ENCODE assay signal across 11 cellular contexts in the genomic region with DNA sequence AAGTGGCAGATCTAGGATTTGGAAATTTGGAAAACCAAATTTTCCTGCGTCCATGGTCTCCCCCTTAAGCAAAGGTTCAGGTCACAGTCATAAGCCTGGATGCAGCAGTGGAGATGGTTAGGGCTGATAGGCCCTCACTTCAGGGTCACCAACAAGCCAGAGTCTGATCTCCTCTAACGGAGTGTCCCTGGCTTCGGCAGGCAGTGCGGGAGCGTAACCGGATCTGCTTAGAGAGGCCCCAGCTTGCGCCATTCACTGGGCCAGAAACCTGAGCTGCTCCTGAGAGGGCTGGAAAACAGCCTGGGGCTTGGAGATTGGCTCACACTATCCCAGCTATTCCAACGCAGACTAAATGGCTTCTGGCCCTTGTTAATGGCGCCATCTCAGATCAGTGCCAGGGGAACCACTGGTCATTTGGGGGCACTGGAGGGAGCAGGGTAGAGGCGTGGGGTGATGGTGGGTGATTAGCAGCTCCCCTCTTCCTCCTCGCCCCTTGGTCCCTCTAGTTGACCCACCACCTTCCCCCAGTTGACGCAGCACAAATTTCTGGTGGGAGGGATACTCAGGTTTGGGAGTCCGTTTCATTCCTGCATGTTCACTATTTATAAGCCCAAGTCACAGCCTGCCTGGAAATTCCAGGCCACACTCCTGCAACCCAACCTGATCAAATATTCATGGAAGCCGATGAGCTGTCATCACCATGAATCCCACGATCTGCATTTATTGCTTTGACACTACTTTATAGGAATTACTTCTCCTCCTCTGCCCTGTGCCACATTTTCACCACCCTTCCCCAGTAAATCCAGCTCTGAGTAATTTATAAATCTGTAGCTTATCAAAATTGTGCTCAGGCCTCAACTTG.
DNase-seq lines count a peak whose midpoint lies in the region; ATAC-seq, FAIRE-seq and TF ChIP-seq lines count a peak whose summit lies in the region.
"Had no signal": no experiment of that assay in that cellular context is flagged by ENCODE, and none has a peak within 500 bp of the region (broad histone marks: within the 10 kb centered on the region; RNA-seq: fewer than 3 reads in every experiment).

No MANE protein-coding gene starts in this region.

- peaks cover 6% of the 10 kb centered on the region for H3K27me3 Mint-ChIP-seq in T-helper 2 cell treated with Interferon-gamma antibody and Interleukin-4, amounts not matched to agents 5 μg/mL and 100 μg/mL, for 36 hours (ENCODE audit: low read depth)
- H3K27me3 Mint-ChIP-seq: activated T-cell treated with anti-CD3 and anti-CD28 coated beads, Interleukin-2, amount 50 U/mL, for 24 hours had no signal

- TF ChIP-seq POLR2A in K562 (conservative IDR thresholded peaks at IDR 0.05), result no peak

- no peaks in the 10 kb centered on the region for H3K9me3 ChIP-seq in K562 (replicated peaks; ENCODE audit: control insufficient read depth, insufficient read depth, low read depth, low read length)
- no peaks in the 10 kb centered on the region for H3K9me3 ChIP-seq in subcutaneous abdominal adipose tissue (ENCODE audit: control insufficient read depth in 5 of 5, low read length in 5 of 5)

- ATAC-seq in K562 (peak; percentile 88), HG03159 (IDR thresholded peaks at IDR 0.05; ENCODE audit: unreplicated experiment) (no peak), HG03280 (IDR thresholded peaks at IDR 0.05; ENCODE audit: unreplicated experiment) (no peak)

- intact Hi-C loops in K562 (cut with micrococcal nuclease), result no loop called here

- H3K9me1 ChIP-seq in K562 (ENCODE audit: control insufficient read depth, insufficient read depth, low read length), result no peaks in the 10 kb centered on the region

- H3K9me3 Mint-ChIP-seq in T-helper 2 cell treated with Interferon-gamma antibody and Interleukin-4, amounts not matched to agents 5 μg/mL and 100 μg/mL, for 36 hours, result no peaks in the 10 kb centered on the region
- H3K9me3 Mint-ChIP-seq: activated T-cell treated with anti-CD3 and anti-CD28 coated beads, Interleukin-2, amount 50 U/mL, for 24 hours had no signal

- 35% methylated on average over 15 of the region's 15 CpGs for WGBS in K562 (ENCODE audit: insufficient coverage, low coverage, missing lambda C conversion rate)

- H3K4me1 Mint-ChIP-seq in T-helper 2 cell treated with Interferon-gamma antibody and Interleukin-4, amounts not matched to agents 5 μg/mL and 100 μg/mL, for 36 hours (ENCODE audit: low read depth), result no peaks in the 10 kb centered on the region

- DNase-seq in NCI-H748 (lab: John Stamatoyannopoulos, UW; ENCODE audit: unreplicated experiment), result peak; percentile 46
- no peak for DNase-seq in NCI-H748 treated with DMSO at 0.1 percent for 48 hours (lab: John Stamatoyannopoulos, UW)
- DNase-seq in K562 (ENCODE audit: extremely low read depth in 1 of 4, low spot score in 3 of 4), result peak; percentile 31 to 70 (median 46)
- peak; percentile 88 for DNase-seq in iPS-NIHi11 (ENCODE audit: low spot score)
- no peak for DNase-seq in T-helper 2 cell treated with Interferon-gamma antibody and Interleukin-4, amounts not matched to agents 5 μg/mL and 100 μg/mL, for 36 hours (ENCODE audit: low spot score)
- DNase-seq: activated T-cell treated with anti-CD3 and anti-CD28 coated beads, Interleukin-2, amount 50 U/mL, for 24 hours; MM.1S had no signal

- no peak overlapping the region for H3K4me3 ChIP-seq in K562
- no peak overlapping the region for H3K4me3 ChIP-seq in subcutaneous abdominal adipose tissue (ENCODE audit: low read depth in 1 of 5, low read length in 5 of 5)
- H3K4me3 ChIP-seq: coronary artery had no signal

- peak in 1 of 2 experiments; percentile 4; a peak in 1 of 4 replicates for TF ChIP-seq RAD21 in K562 (CRISPR knock-in tag; conservative IDR thresholded peaks at IDR 0.05 in 1 of 2, IDR thresholded peaks at IDR 0.05 in 1 of 2)

- no peak overlapping the region for H3K4me3 Mint-ChIP-seq in T-helper 2 cell treated with Interferon-gamma antibody and Interleukin-4, amounts not matched to agents 5 μg/mL and 100 μg/mL, for 36 hours
- H3K4me3 Mint-ChIP-seq: activated T-cell treated with anti-CD3 and anti-CD28 coated beads, Interleukin-2, amount 50 U/mL, for 24 hours had no signal

- peak overlapping the region; percentile 37 for H3K4me2 ChIP-seq in K562 (ENCODE audit: insufficient read depth, low read length)

- CTCF ChIA-PET in K562 (lab: Yijun Ruan, JAX; ENCODE audit: low intra/inter-chr PET ratio), result no interaction called here

- POLR2A ChIA-PET in K562 (lab: Yijun Ruan, JAX), result interaction anchor here (0.6 to 1.8 kb wide), 9 partner anchors 9 to 880 kb away, joined by 3 to 11 read pairs (median 4); no protein-coding TSS in a partner anchor

- H4K20me1 ChIP-seq in K562 (replicated peaks; ENCODE audit: control insufficient read depth, insufficient read depth, low read length), result no peaks in the 10 kb centered on the region

- H3K36me3 ChIP-seq in K562 (ENCODE audit: control insufficient read depth, insufficient read depth, low read length) (no peaks in the 10 kb centered on the region), subcutaneous abdominal adipose tissue (ENCODE audit: control insufficient read depth in 5 of 5, insufficient read depth in 5 of 5, low read length in 5 of 5) (no peaks in the 10 kb centered on the region)

- no peak for TF ChIP-seq EP300 in K562 (IDR thresholded peaks at IDR 0.05; ENCODE audit: low read length)

- no peak overlapping the region for H3K27ac Mint-ChIP-seq in T-helper 2 cell treated with Interferon-gamma antibody and Interleukin-4, amounts not matched to agents 5 μg/mL and 100 μg/mL, for 36 hours
- H3K27ac Mint-ChIP-seq: activated T-cell treated with anti-CD3 and anti-CD28 coated beads, Interleukin-2, amount 50 U/mL, for 24 hours had no signal

- H3K79me2 ChIP-seq in K562 (ENCODE audit: control insufficient read depth, insufficient read depth, low read length), result no peaks in the 10 kb centered on the region

- H3K36me3 Mint-ChIP-seq in T-helper 2 cell treated with Interferon-gamma antibody and Interleukin-4, amounts not matched to agents 5 μg/mL and 100 μg/mL, for 36 hours (ENCODE audit: low read depth), result no peaks in the 10 kb centered on the region

- H2AFZ ChIP-seq in K562 (ENCODE audit: low read depth, low read length), result peak overlapping the region; percentile 80

- H3K27me3 ChIP-seq in K562 (ENCODE audit: control insufficient read depth in 2 of 2, insufficient read depth in 2 of 2, low read length in 2 of 2), result no peaks in the 10 kb centered on the region
- no peaks in the 10 kb centered on the region for H3K27me3 ChIP-seq in subcutaneous abdominal adipose tissue (ENCODE audit: control insufficient read depth in 5 of 5, insufficient read depth in 4 of 5, low read length in 5 of 5)

- H3K27ac ChIP-seq in K562 (ENCODE audit: extremely low read depth, low read depth, low read length), result peak overlapping the region; percentile 38; the same call in 2 of the 3 replicates
- H3K27ac ChIP-seq in subcutaneous abdominal adipose tissue (ENCODE audit: low read depth, low read length), result peak overlapping the region; percentile 50
- H3K27ac ChIP-seq: coronary artery had no signal

- peak; percentile 52 for FAIRE-seq in K562 (lab: Jason Lieb, UNC)

- BruUV-seq in K562 (replicated peaks; lab: Mats Ljungman, UMichigan), result no TSS peak

- TF ChIP-seq CTCF in K562 (IDR thresholded peaks at IDR 0.05 in 2 of 3, conservative IDR thresholded peaks at IDR 0.05 in 1 of 3; ENCODE audit: insufficient read depth in 2 of 3, low read depth in 1 of 3, low read length in 3 of 3), result no peak

- in situ Hi-C loops in K562 (cut with MboI), result no loop called here

- peak overlapping the region in 1 of 2 experiments; percentile 46; a peak in 1 of 4 replicates for H3K9ac ChIP-seq in K562 (ENCODE audit: insufficient read depth in 1 of 2, low read depth in 2 of 2, low read length in 2 of 2)
- no peak overlapping the region for H3K9ac ChIP-seq in subcutaneous abdominal adipose tissue (ENCODE audit: low read length in 5 of 5)

- H3K4me1 ChIP-seq in K562 (replicated peaks in 1 of 2; ENCODE audit: control insufficient read depth in 2 of 2, insufficient read depth in 2 of 2, low read length in 2 of 2), result peaks cover 5 to 13% of the 10 kb centered on the region in 2 experiments; a peak in 3 of 5 replicates
- peaks cover 0 to 37% (median 14%) of the 10 kb centered on the region in 5 donors for H3K4me1 ChIP-seq in subcutaneous abdominal adipose tissue (ENCODE audit: control insufficient read depth in 5 of 5, insufficient read depth in 5 of 5, low read length in 5 of 5)

TF ChIP-seq in K562, 482 proteins besides CTCF, POLR2A, EP300 and RAD21 (continues in another document):
- TF ChIP-seq CEBPB (tag; IDR thresholded peaks at IDR 0.05) (peak; percentile 85), NEUROD1 (IDR thresholded peaks at IDR 0.05; ENCODE audit: borderline replicate concordance, low read depth, low read length, partially characterized antibody) (peak; percentile 11), ZBTB8A (IDR thresholded peaks at IDR 0.05; ENCODE audit: partially characterized antibody) (no peak), ZNF445 (CRISPR knock-in tag; IDR thresholded peaks at IDR 0.05; ENCODE audit: low read depth) (no peak), ZNF165 (CRISPR knock-in tag; IDR thresholded peaks at IDR 0.05; ENCODE audit: borderline replicate concordance) (no peak), ZNF696 (CRISPR knock-in tag; conservative IDR thresholded peaks at IDR 0.05) (no peak), LARP7 (IDR thresholded peaks at IDR 0.05) (no peak), ZFX (CRISPR knock-in tag; IDR thresholded peaks at IDR 0.05) (peak; percentile 38; the same call in 1 of the 2 replicates), ZNF175 (CRISPR knock-in tag; IDR thresholded peaks at IDR 0.05; ENCODE audit: low read depth) (0 out of 2 replicates have a peak, but pooled peaks have one; percentile 16), NR2C2 (CRISPR knock-in tag; IDR thresholded peaks at IDR 0.05) (no peak), NR2C2 (tag; IDR thresholded peaks at IDR 0.05) (peak; percentile 53), CEBPG (CRISPR knock-in tag; IDR thresholded peaks at IDR 0.05) (peak; percentile 43; the same call in 1 of the 2 replicates), CEBPG (tag; conservative IDR thresholded peaks at IDR 0.05 in 1 of 2, IDR thresholded peaks at IDR 0.05 in 1 of 2) (peak; percentile 39 to 42; a peak in 1 of 4 replicates), TCF3 (CRISPR knock-in tag; IDR thresholded peaks at IDR 0.05) (0 out of 2 replicates have a peak, but pooled peaks have one; percentile 7)
- TF ChIP-seq, protein P1, sequence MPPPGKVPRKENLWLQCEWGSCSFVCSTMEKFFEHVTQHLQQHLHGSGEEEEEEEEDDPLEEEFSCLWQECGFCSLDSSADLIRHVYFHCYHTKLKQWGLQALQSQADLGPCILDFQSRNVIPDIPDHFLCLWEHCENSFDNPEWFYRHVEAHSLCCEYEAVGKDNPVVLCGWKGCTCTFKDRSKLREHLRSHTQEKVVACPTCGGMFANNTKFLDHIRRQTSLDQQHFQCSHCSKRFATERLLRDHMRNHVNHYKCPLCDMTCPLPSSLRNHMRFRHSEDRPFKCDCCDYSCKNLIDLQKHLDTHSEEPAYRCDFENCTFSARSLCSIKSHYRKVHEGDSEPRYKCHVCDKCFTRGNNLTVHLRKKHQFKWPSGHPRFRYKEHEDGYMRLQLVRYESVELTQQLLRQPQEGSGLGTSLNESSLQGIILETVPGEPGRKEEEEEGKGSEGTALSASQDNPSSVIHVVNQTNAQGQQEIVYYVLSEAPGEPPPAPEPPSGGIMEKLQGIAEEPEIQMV (tag; conservative IDR thresholded peaks at IDR 0.05; ENCODE audit: low read depth), result no peak

Comparison
In these comparisons a context has a peak if more than half of its experiments do, and no peak if none do; other contexts are left out.
1. DNase-seq: peak in NCI-H748 (single experiment), K562 (4 of 4) and iPS-NIHi11 (single experiment); none in NCI-H748 treated with DMSO at 0.1 percent for 48 hours (single experiment) and T-helper 2 cell treated with Interferon-gamma antibody and Interleukin-4, amounts not matched to agents 5 μg/mL and 100 μg/mL, for 36 hours (single experiment).